ENCODE assay signal across 2 cellular contexts in genomic region chr19:4171676-4172075, GRCh38.
TF ChIP-seq lines count a peak whose summit lies in the region.

No MANE protein-coding gene starts in this region.

TF ChIP-seq in GM23338, 12 proteins besides CTCF, POLR2A, EP300 and RAD21:
- TF ChIP-seq REST (IDR thresholded peaks at IDR 0.05; ENCODE audit: unreplicated experiment) (no peak), NANOG (IDR thresholded peaks at IDR 0.05; ENCODE audit: borderline replicate concordance) (no peak), STAT1 (IDR thresholded peaks at IDR 0.05; ENCODE audit: unreplicated experiment) (no peak), ETS1 (IDR thresholded peaks at IDR 0.05) (no peak), JUNB (IDR thresholded peaks at IDR 0.05; ENCODE audit: unreplicated experiment) (no peak), ZNF114 (CRISPR knock-in tag; IDR thresholded peaks at IDR 0.05) (no peak)

TF ChIP-seq in HepG2, 621 proteins besides CTCF, POLR2A, EP300 and RAD21:
- TF ChIP-seq ZNF235 (CRISPR knock-in tag; IDR thresholded peaks at IDR 0.05; ENCODE audit: borderline replicate concordance) (no peak), AGO2 (optimal IDR thresholded peaks at IDR 0.05; ENCODE audit: low read depth, low read length) (peak; percentile 31)
